1 cellular context compared by ENCODE assay signal in genomic region chr7:23335621-23336020, GRCh38.
TF ChIP-seq lines count a peak whose summit lies in the region.

No MANE protein-coding gene starts in this region.

TF ChIP-seq in SK-N-SH, 30 proteins besides CTCF, POLR2A, EP300 and RAD21 (continued from another document):
- TF ChIP-seq, protein P1, sequence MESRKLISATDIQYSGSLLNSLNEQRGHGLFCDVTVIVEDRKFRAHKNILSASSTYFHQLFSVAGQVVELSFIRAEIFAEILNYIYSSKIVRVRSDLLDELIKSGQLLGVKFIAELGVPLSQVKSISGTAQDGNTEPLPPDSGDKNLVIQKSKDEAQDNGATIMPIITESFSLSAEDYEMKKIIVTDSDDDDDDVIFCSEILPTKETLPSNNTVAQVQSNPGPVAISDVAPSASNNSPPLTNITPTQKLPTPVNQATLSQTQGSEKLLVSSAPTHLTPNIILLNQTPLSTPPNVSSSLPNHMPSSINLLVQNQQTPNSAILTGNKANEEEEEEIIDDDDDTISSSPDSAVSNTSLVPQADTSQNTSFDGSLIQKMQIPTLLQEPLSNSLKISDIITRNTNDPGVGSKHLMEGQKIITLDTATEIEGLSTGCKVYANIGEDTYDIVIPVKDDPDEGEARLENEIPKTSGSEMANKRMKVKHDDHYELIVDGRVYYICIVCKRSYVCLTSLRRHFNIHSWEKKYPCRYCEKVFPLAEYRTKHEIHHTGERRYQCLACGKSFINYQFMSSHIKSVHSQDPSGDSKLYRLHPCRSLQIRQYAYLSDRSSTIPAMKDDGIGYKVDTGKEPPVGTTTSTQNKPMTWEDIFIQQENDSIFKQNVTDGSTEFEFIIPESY (IDR thresholded peaks at IDR 0.05; ENCODE audit: borderline replicate concordance, low read depth): no peak
- TF ChIP-seq, protein P2, sequence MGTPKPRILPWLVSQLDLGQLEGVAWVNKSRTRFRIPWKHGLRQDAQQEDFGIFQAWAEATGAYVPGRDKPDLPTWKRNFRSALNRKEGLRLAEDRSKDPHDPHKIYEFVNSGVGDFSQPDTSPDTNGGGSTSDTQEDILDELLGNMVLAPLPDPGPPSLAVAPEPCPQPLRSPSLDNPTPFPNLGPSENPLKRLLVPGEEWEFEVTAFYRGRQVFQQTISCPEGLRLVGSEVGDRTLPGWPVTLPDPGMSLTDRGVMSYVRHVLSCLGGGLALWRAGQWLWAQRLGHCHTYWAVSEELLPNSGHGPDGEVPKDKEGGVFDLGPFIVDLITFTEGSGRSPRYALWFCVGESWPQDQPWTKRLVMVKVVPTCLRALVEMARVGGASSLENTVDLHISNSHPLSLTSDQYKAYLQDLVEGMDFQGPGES (IDR thresholded peaks at IDR 0.05; ENCODE audit: low read depth, low read length): no peak
- TF ChIP-seq MEF2A (IDR thresholded peaks at IDR 0.05; ENCODE audit: borderline replicate concordance, low read depth) (no peak), NFIC (IDR thresholded peaks at IDR 0.05; ENCODE audit: borderline replicate concordance) (no peak), POLR2AphosphoS5 (IDR thresholded peaks at IDR 0.05; ENCODE audit: low read depth, low read length) (no peak)
- TF ChIP-seq, protein P3, sequence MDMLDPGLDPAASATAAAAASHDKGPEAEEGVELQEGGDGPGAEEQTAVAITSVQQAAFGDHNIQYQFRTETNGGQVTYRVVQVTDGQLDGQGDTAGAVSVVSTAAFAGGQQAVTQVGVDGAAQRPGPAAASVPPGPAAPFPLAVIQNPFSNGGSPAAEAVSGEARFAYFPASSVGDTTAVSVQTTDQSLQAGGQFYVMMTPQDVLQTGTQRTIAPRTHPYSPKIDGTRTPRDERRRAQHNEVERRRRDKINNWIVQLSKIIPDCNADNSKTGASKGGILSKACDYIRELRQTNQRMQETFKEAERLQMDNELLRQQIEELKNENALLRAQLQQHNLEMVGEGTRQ (IDR thresholded peaks at IDR 0.05; ENCODE audit: borderline replicate concordance, low read depth, low read length): no peak
